ENCODE assay signal across 15 cellular contexts in genomic region chr4:143403551-143403816, GRCh38.
DNase-seq lines count a peak whose midpoint lies in the region; ATAC-seq lines count a peak whose summit lies in the region.
"Had no signal": no experiment of that assay in that cellular context is flagged by ENCODE, and none has a peak within 500 bp of the region (broad histone marks: within the 10 kb centered on the region; RNA-seq: fewer than 3 reads in every experiment).

No MANE protein-coding gene starts in this region.

- peak overlapping the region; percentile 92 for H3K27ac ChIP-seq in BLaER1

- ATAC-seq in HG03432 (IDR thresholded peaks at IDR 0.05; ENCODE audit: unreplicated experiment) (peak; percentile 15), HG02938 (IDR thresholded peaks at IDR 0.05; ENCODE audit: unreplicated experiment) (no peak)
- no peak for ATAC-seq in natural killer cell treated with Interleukin-12 subunit alpha and Interleukin-12 subunit beta and Interleukin-15 and Interleukin-18, amount 100 ng/mL, for 72 hours

- DNase-seq in adipocyte (ENCODE audit: low read depth) = no peak
- DNase-seq in natural killer cell treated with Interleukin-12 subunit alpha and Interleukin-12 subunit beta and Interleukin-15 and Interleukin-18, amount 100 ng/mL, for 72 hours (ENCODE audit: low spot score) = no peak
- DNase-seq in DMS79 (lab: John Stamatoyannopoulos, UW) = no peak
- DNase-seq in NCI-H2171 treated with DMSO at 0.1 percent for 48 hours (lab: John Stamatoyannopoulos, UW) = no peak
- no peak for DNase-seq in HK-2 (ENCODE audit: unreplicated experiment)
- DNase-seq: activated CD4-positive, alpha-beta T cell treated with anti-CD3 and anti-CD28 coated beads for 48 hours; AML-193; cerebellar nuclear complex; DND-41; esophagus squamous epithelium; GOT3; mammary epithelial cell had no signal

- H3K36me3 ChIP-seq in BLaER1 (0 out of 2 replicates have a peak, but pooled peaks cover 10% of the 10 kb centered on the region), adipocyte (ENCODE audit: control insufficient read depth, insufficient read depth, low read length, severe bottlenecking) (no peaks in the 10 kb centered on the region)
- H3K36me3 ChIP-seq: esophagus squamous epithelium had no signal

- peaks cover 100% of the 10 kb centered on the region for H3K4me1 ChIP-seq in BLaER1
- H3K4me1 ChIP-seq in adipocyte (ENCODE audit: control insufficient read depth, insufficient read depth, low read length) = peaks cover 60% of the 10 kb centered on the region

- peak overlapping the region; percentile 78 for H3K9ac ChIP-seq in BLaER1
- H3K9ac ChIP-seq in adipocyte (ENCODE audit: low read length) = no peak overlapping the region

- peak overlapping the region in 1 of 2 donors; percentile 50 for H3K27ac Mint-ChIP-seq in natural killer cell treated with Interleukin-12 subunit alpha and Interleukin-12 subunit beta and Interleukin-15 and Interleukin-18, amount 100 ng/mL, for 72 hours

- no peaks in the 10 kb centered on the region for H3K27me3 Mint-ChIP-seq in natural killer cell treated with Interleukin-12 subunit alpha and Interleukin-12 subunit beta and Interleukin-15 and Interleukin-18, amount 100 ng/mL, for 72 hours

- peak overlapping the region; percentile 91 for H3K4me2 ChIP-seq in BLaER1

- no peaks in the 10 kb centered on the region for H3K9me3 ChIP-seq in BLaER1
- H3K9me3 ChIP-seq in adipocyte (ENCODE audit: control insufficient read depth, low read length) = no peaks in the 10 kb centered on the region
- H3K9me3 ChIP-seq: esophagus squamous epithelium had no signal

- H3K4me3 ChIP-seq in BLaER1 (peak overlapping the region; percentile 55), adipocyte (ENCODE audit: low read length) (peak overlapping the region; percentile 43)
- H3K4me3 ChIP-seq: esophagus squamous epithelium had no signal

- peak overlapping the region; percentile 40 for H3K4me3 Mint-ChIP-seq in natural killer cell treated with Interleukin-12 subunit alpha and Interleukin-12 subunit beta and Interleukin-15 and Interleukin-18, amount 100 ng/mL, for 72 hours

- no peaks in the 10 kb centered on the region for H3K9me3 Mint-ChIP-seq in natural killer cell treated with Interleukin-12 subunit alpha and Interleukin-12 subunit beta and Interleukin-15 and Interleukin-18, amount 100 ng/mL, for 72 hours

- peaks cover 20 to 28% of the 10 kb centered on the region in 2 donors for H3K4me1 Mint-ChIP-seq in natural killer cell treated with Interleukin-12 subunit alpha and Interleukin-12 subunit beta and Interleukin-15 and Interleukin-18, amount 100 ng/mL, for 72 hours (ENCODE audit: low read depth in 2 of 2)

- H4K20me1 ChIP-seq in BLaER1 = no peaks in the 10 kb centered on the region

- H3K27me3 ChIP-seq in BLaER1 (no peaks in the 10 kb centered on the region), adipocyte (replicated peaks; ENCODE audit: control insufficient read depth, insufficient read depth, low read length) (no peaks in the 10 kb centered on the region)
- H3K27me3 ChIP-seq: esophagus squamous epithelium had no signal

- H3K36me3 Mint-ChIP-seq in natural killer cell treated with Interleukin-12 subunit alpha and Interleukin-12 subunit beta and Interleukin-15 and Interleukin-18, amount 100 ng/mL, for 72 hours = no peaks in the 10 kb centered on the region
